ENCODE assay signal across 17 cellular contexts in the genomic region with DNA sequence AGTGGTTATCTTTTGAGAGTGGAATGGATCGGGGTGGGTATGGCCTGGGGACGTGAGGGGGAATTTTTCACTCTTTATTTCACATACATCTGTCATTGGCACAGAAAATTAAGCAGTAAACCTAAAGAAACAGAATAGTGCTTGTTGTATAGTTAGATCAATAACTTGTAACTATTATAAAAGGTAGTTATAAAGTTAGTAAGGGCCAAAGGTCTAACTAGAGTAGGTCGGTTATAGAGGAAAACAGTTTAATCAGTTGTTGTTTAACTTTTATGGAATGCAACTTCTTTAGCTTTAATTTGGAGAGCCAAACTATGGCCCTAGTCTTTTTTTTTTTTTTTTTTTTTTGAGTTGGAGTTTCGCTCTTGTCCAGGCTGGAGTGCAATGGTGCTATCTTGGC.
"Had no signal": no experiment of that assay in that cellular context is flagged by ENCODE, and none has a peak within 500 bp of the region (broad histone marks: within the 10 kb centered on the region; RNA-seq: fewer than 3 reads in every experiment).

No MANE protein-coding gene starts in this region.

- H3K27ac Mint-ChIP-seq: activated naive CD8-positive, alpha-beta T cell treated with anti-CD3 and anti-CD28 coated beads, Interleukin-2, amount 10 ng/mL, durations not matched to agents 7 days and 5 days had no signal

- DNase-seq: activated CD4-positive, alpha-beta T cell treated with anti-CD3 and anti-CD28 coated beads, Interleukin-2, amount 50 U/mL, for 4 hours; activated CD4-positive, CD25-positive, alpha-beta regulatory T cell treated with anti-CD3 and anti-CD28 coated beads, Interleukin-2, amount 50 U/mL, for 72 hours; activated naive CD4-positive, alpha-beta T cell; activated naive CD8-positive, alpha-beta T cell treated with anti-CD3 and anti-CD28 coated beads, Interleukin-2, amount 10 ng/mL, durations not matched to agents 7 days and 5 days; activated T-cell treated with anti-CD3 and anti-CD28 coated beads for 4 hours; brain microvascular endothelial cell; cortex of kidney; effector memory CD8-positive, alpha-beta T cell; natural killer cell; stomach; T-helper 9 cell; testis had no signal

- H3K27me3 Mint-ChIP-seq: activated naive CD8-positive, alpha-beta T cell treated with anti-CD3 and anti-CD28 coated beads, Interleukin-2, amount 10 ng/mL, durations not matched to agents 7 days and 5 days; central memory CD8-positive, alpha-beta T cell; effector memory CD8-positive, alpha-beta T cell had no signal

- H3K4me3 ChIP-seq: prostate gland, skin epidermis, stomach, testis had no signal

- H3K36me3 Mint-ChIP-seq: activated naive CD8-positive, alpha-beta T cell treated with anti-CD3 and anti-CD28 coated beads, Interleukin-2, amount 10 ng/mL, durations not matched to agents 7 days and 5 days; natural killer cell had no signal

- H3K27me3 ChIP-seq: brain microvascular endothelial cell, stomach, testis had no signal

- H3K36me3 ChIP-seq: brain microvascular endothelial cell, prostate gland, stomach had no signal

- H3K27ac ChIP-seq: prostate gland, skin epidermis, stomach, testis had no signal

- H3K9me3 Mint-ChIP-seq: activated naive CD8-positive, alpha-beta T cell treated with anti-CD3 and anti-CD28 coated beads, Interleukin-2, amount 10 ng/mL, durations not matched to agents 7 days and 5 days; central memory CD8-positive, alpha-beta T cell; effector memory CD8-positive, alpha-beta T cell; natural killer cell had no signal

- FAIRE-seq: frontal cortex, islet of Langerhans had no signal

- H3K4me3 Mint-ChIP-seq: activated naive CD8-positive, alpha-beta T cell treated with anti-CD3 and anti-CD28 coated beads, Interleukin-2, amount 10 ng/mL, durations not matched to agents 7 days and 5 days; central memory CD8-positive, alpha-beta T cell; effector memory CD8-positive, alpha-beta T cell; natural killer cell had no signal

- ATAC-seq: effector memory CD8-positive, alpha-beta T cell; natural killer cell had no signal

- H3K9me3 ChIP-seq: prostate gland, stomach, testis had no signal

- H3K4me1 ChIP-seq: prostate gland had no signal
